Comparison of ENCODE assay signal across 5 cellular contexts in the genomic region with DNA sequence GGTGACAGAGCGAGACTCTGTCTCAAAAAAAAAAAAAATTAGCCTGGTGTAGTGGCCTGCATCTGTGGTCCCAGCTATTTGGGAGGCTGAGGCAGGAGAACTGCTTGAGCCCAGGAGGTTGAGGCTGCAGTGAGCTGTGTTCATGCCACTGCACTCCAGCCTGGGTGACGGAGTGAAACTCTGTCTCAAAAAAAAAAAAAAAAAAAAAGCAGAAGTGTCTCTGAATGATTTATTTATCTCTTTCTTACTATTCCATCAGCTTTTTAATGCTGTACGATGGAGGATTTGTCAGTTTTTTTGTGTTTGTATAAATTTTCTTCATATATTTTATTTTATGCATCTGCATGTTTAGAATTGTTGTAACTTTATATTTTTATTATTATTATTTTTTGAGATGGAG. TPM values are rescaled to one million over a fixed set of nuclear protein-coding genes. Genes with fewer than 3 reads are reported as not detected.
"Had no signal": no experiment of that assay in that cellular context is flagged by ENCODE, and none has a peak within 500 bp of the region (broad histone marks: within the 10 kb centered on the region; RNA-seq: fewer than 3 reads in every experiment).

No MANE protein-coding gene starts in this region.

RNA-seq across cellular contexts. Expression of a gene that starts 33.5 kb away (rescaled TPM):
- total RNA-seq: M059J, NCI-H460, PC-9, RPMI7951, SJCRH30 had no signal
